In the genomic region with DNA sequence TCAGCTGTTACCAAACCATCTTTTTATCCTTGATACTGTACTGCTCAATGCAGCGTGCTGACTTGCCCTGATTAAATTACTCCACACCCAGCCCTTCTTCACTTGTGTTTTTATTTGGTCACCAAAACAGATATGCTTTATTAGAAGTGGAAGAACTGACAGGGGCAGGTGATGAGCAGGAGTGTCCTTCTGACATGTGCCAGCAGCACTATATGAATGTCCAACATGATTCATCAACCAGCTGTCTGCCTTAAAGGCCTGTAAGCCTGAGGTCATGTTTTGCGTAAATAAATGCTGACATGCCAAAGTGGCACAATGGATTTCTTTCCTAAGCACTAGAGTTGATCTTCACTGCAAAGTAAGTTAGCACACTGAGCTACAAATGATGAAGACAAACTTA, we compare ENCODE assay signal across 14 cellular contexts. TPM values are rescaled to one million over a fixed set of nuclear protein-coding genes. Genes with fewer than 3 reads are reported as not detected.
DNase-seq lines count a peak whose midpoint lies in the region; ATAC-seq and TF ChIP-seq lines count a peak whose summit lies in the region.
"Had no signal": no experiment of that assay in that cellular context is flagged by ENCODE, and none has a peak within 500 bp of the region (broad histone marks: within the 10 kb centered on the region; RNA-seq: fewer than 3 reads in every experiment).

No MANE protein-coding gene starts in this region.

- peak; percentile 93 for ATAC-seq in Right ventricle myocardium inferior
- ATAC-seq in RWPE2 (ENCODE audit: low read depth), result peak; percentile 86
- ATAC-seq: left lung had no signal

- peaks cover 42% of the 10 kb centered on the region for H3K27me3 Mint-ChIP-seq in type B pancreatic cell
- H3K27me3 Mint-ChIP-seq in activated CD4-positive, alpha-beta memory T cell treated with anti-CD3 and anti-CD28 coated beads for 36 hours, result peaks cover 30% of the 10 kb centered on the region

- peak overlapping the region; percentile 21 for H3K4me3 Mint-ChIP-seq in type B pancreatic cell
- no peak overlapping the region for H3K4me3 Mint-ChIP-seq in activated CD4-positive, alpha-beta memory T cell treated with anti-CD3 and anti-CD28 coated beads for 36 hours

- H3K27ac ChIP-seq in RWPE2 (ENCODE audit: poor library complexity, severe bottlenecking), result no peak overlapping the region
- H3K27ac ChIP-seq: left lung, transverse colon had no signal

- H3K27ac Mint-ChIP-seq in type B pancreatic cell, result no peak overlapping the region
- no peak overlapping the region for H3K27ac Mint-ChIP-seq in activated CD4-positive, alpha-beta memory T cell treated with anti-CD3 and anti-CD28 coated beads for 36 hours

- intact Hi-C loops in Right ventricle myocardium inferior (cut with DNase I), result loop anchor here (2.0 to 10.0 kb wide), 2 partner anchors 28 to 110 kb away; a partner anchor contains a TSS
- intact Hi-C loops in cardiac septum (cut with DNase I), result no loop called here
- intact Hi-C loops in activated CD4-positive, alpha-beta memory T cell treated with anti-CD3 and anti-CD28 coated beads for 36 hours (cut with micrococcal nuclease), result no loop called here

- no peaks in the 10 kb centered on the region for H3K36me3 Mint-ChIP-seq in type B pancreatic cell
- H3K36me3 Mint-ChIP-seq in activated CD4-positive, alpha-beta memory T cell treated with anti-CD3 and anti-CD28 coated beads for 36 hours, result no peaks in the 10 kb centered on the region

- TF ChIP-seq CTCF in RWPE2 (IDR thresholded peaks at IDR 0.05; ENCODE audit: poor library complexity, severe bottlenecking) (no peak), type B pancreatic cell (conservative IDR thresholded peaks at IDR 0.05) (no peak)

- no peaks in the 10 kb centered on the region for H3K4me1 ChIP-seq in RWPE2 (ENCODE audit: insufficient read depth, poor library complexity, severe bottlenecking)
- H3K4me1 ChIP-seq: left lung, transverse colon had no signal

- H3K4me3 ChIP-seq in RWPE2 (ENCODE audit: severe bottlenecking), result no peak overlapping the region
- H3K4me3 ChIP-seq: left lung, transverse colon had no signal

- peaks cover 17% of the 10 kb centered on the region for H3K4me1 Mint-ChIP-seq in type B pancreatic cell (ENCODE audit: unreplicated experiment)
- no peaks in the 10 kb centered on the region for H3K4me1 Mint-ChIP-seq in activated CD4-positive, alpha-beta memory T cell treated with anti-CD3 and anti-CD28 coated beads for 36 hours (ENCODE audit: low read depth)

- POLR2A ChIA-PET in activated CD4-positive, alpha-beta memory T cell treated with anti-CD3 and anti-CD28 coated beads for 36 hours (lab: Charles Lee), result no interaction called here

- H3K9me3 ChIP-seq in RWPE2 (ENCODE audit: severe bottlenecking), result no peaks in the 10 kb centered on the region
- H3K9me3 ChIP-seq: left lung, transverse colon had no signal

- H3K9me3 Mint-ChIP-seq in type B pancreatic cell, result no peaks in the 10 kb centered on the region
- no peaks in the 10 kb centered on the region for H3K9me3 Mint-ChIP-seq in activated CD4-positive, alpha-beta memory T cell treated with anti-CD3 and anti-CD28 coated beads for 36 hours

- H3K27me3 ChIP-seq in RWPE2 (ENCODE audit: insufficient read depth, poor library complexity, severe bottlenecking), result no peaks in the 10 kb centered on the region
- H3K27me3 ChIP-seq: left lung, transverse colon had no signal

- peaks cover 4% of the 10 kb centered on the region for H3K36me3 ChIP-seq in RWPE2 (ENCODE audit: low read depth)
- H3K36me3 ChIP-seq: left lung, transverse colon had no signal

- no peak for DNase-seq in Right ventricle myocardium inferior (ENCODE audit: missing footprints)
- DNase-seq in cardiac septum (ENCODE audit: low spot score), result no peak
- DNase-seq in RWPE2 (ENCODE audit: low spot score), result no peak
- DNase-seq in glomerular visceral epithelial cell (ENCODE audit: extremely low spot score), result peak; percentile 12
- no peak for DNase-seq in type B pancreatic cell (ENCODE audit: extremely low spot score, unreplicated experiment)
- DNase-seq in GM03348 (ENCODE audit: low spot score), result no peak
- no peak for DNase-seq in HT-29 (ENCODE audit: low spot score)
- no peak for DNase-seq in activated CD4-positive, alpha-beta memory T cell treated with anti-CD3 and anti-CD28 coated beads for 36 hours
- DNase-seq: activated CD8-positive, alpha-beta memory T cell treated with anti-CD3 and anti-CD28 coated beads for 24 hours; left lung; NCI-H1694 treated with DMSO at 0.1 percent for 48 hours; transverse colon had no signal

- CTCF ChIA-PET in activated CD4-positive, alpha-beta memory T cell treated with anti-CD3 and anti-CD28 coated beads for 36 hours (lab: Charles Lee), result no interaction called here

RNA-seq across cellular contexts. Expression of gene POPDC3, which starts 15.4 kb away (rescaled TPM):
- total RNA-seq in Right ventricle myocardium inferior (47.8 TPM), cardiac septum (35.1 TPM), type B pancreatic cell (ENCODE audit: low replicate concordance) (1.1 and 6.0 TPM in 2 replicates)
- not detected in 2 replicates for total RNA-seq in HT-29 (2014; rRNA removed; shearing (Covaris generic))
- total RNA-seq in activated CD4-positive, alpha-beta memory T cell treated with anti-CD3 and anti-CD28 coated beads for 36 hours, result not detected
- total RNA-seq: posterior vena cava; T-helper 1 cell treated with Interleukin-12 subunit alpha and Interleukin-12 subunit beta and Interleukin-4 antibody, amounts not matched to agents 30 ng/mL and 1 ng/mL, for 36 hours had no signal
